8 cellular contexts compared by ENCODE assay signal in the genomic region with DNA sequence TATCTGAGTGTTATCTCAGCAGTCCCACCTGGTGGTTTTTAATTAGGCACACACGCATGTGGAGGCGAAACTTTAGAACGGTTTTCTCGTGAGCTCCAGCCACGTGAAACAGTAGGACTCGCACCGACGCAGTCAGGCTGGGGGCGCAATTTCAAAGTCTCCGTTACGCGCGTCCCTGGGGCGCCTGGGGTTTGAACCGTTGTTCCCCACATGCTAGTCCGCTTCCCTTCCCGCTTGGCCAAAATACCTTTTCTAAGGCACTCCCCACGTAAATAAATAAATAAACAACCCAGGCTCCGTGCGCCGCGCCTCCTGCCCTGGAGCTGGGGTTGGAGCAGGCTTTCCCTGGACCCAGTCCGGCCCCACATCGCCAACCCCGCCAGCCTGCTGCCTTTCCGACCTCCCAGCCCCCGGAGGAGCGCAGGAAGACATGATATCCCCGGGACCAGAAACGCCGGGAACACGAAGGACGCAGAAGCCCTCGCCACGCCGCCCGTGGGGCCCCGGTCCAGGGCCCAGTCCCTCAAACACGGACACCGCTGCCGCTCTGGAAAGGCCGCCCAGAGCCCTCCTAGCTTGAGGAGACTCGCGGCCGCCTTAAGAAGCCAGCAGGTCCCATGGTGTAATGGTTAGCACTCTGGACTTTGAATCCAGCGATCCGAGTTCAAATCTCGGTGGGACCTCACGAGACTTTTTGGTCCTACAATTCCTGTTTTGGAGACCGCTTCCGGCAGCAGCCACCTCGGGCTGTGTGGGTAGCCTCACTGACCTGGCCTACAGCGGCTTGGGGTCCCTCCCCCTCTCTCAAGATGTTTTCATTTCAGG. TPM values are rescaled to one million over a fixed set of nuclear protein-coding genes. Genes with fewer than 3 reads are reported as not detected.
DNase-seq lines count a peak whose midpoint lies in the region; ATAC-seq and TF ChIP-seq lines count a peak whose summit lies in the region.

No MANE protein-coding gene starts in this region.

- peak overlapping the region; percentile 82 for H2AFZ ChIP-seq in OCI-LY1 (ENCODE audit: low read length)

- peak overlapping the region; percentile 83 for H3K4me2 ChIP-seq in OCI-LY1 (ENCODE audit: low read length)

- peak; percentile 99 for DNase-seq in DMS 273 (lab: John Stamatoyannopoulos, UW; ENCODE audit: unreplicated experiment)
- DNase-seq in HuH-7 (ENCODE audit: low spot score), result peak; percentile 68
- peak; percentile 95 for DNase-seq in activated T-cell treated with anti-CD3 and anti-CD28 coated beads for 1 hour (ENCODE audit: low read depth)
- peak; percentile 59 for DNase-seq in epithelial cell of prostate (ENCODE audit: low read depth, low spot score)
- peak; percentile 92 to 97 (median 95) for DNase-seq in mucosa of descending colon
- DNase-seq in stimulated activated CD8-positive, alpha-beta memory T cell treated with anti-CD3 and anti-CD28 coated beads, Interleukin-4, amount 100 ng/mL, for 24 hours (ENCODE audit: low read depth), result peak; percentile 68

- no peaks in the 10 kb centered on the region for H3K27me3 ChIP-seq in OCI-LY1 (ENCODE audit: insufficient read depth, low read length)

- intact Hi-C loops in mucosa of descending colon (cut with DNase I, micrococcal nuclease), result no loop called here

- TF ChIP-seq CTCF in OCI-LY1 (IDR thresholded peaks at IDR 0.05; ENCODE audit: low read length), result peak; percentile 53; the same call in 1 of the 2 replicates
- no peak for TF ChIP-seq CTCF in mucosa of descending colon (IDR thresholded peaks at IDR 0.05)

- H3K9ac ChIP-seq in OCI-LY1 (ENCODE audit: low read length), result peak overlapping the region; percentile 96

- no peaks in the 10 kb centered on the region for H4K20me1 ChIP-seq in OCI-LY1 (ENCODE audit: insufficient read depth, low read length)

- no peaks in the 10 kb centered on the region for H3K9me2 ChIP-seq in OCI-LY1 (ENCODE audit: low read depth, low read length)

- H3F3A ChIP-seq in OCI-LY1 (ENCODE audit: insufficient read depth, low read length), result no peaks in the 10 kb centered on the region

- H3K4me3 ChIP-seq in OCI-LY1 (ENCODE audit: low read depth, low read length, poor library complexity, severe bottlenecking) (peak overlapping the region; percentile 82), mucosa of descending colon (peak overlapping the region; percentile 52)

- no peaks in the 10 kb centered on the region for H3K36me3 ChIP-seq in OCI-LY1 (ENCODE audit: insufficient read depth, low read length)
- H3K36me3 ChIP-seq in mucosa of descending colon (ENCODE audit: low read depth), result no peaks in the 10 kb centered on the region

- H3K79me2 ChIP-seq in OCI-LY1 (ENCODE audit: insufficient read depth, low read length), result no peaks in the 10 kb centered on the region

- H3K9me3 ChIP-seq in OCI-LY1 (ENCODE audit: low read length) (no peaks in the 10 kb centered on the region), mucosa of descending colon (no peaks in the 10 kb centered on the region)

- ATAC-seq in GM21528 (IDR thresholded peaks at IDR 0.05; ENCODE audit: low FRiP score, unreplicated experiment) (peak; percentile 51), mucosa of descending colon (peak; percentile 82)

- H3K4me1 ChIP-seq in OCI-LY1 (ENCODE audit: insufficient read depth, low read length, severe bottlenecking) (peaks cover 23% of the 10 kb centered on the region), mucosa of descending colon (ENCODE audit: low read depth) (peaks cover 3% of the 10 kb centered on the region)

- H3K27ac ChIP-seq in OCI-LY1 (ENCODE audit: low read depth, low read length, poor library complexity, severe bottlenecking) (peak overlapping the region; percentile 97), epithelial cell of prostate (peak overlapping the region; percentile 84)

RNA-seq across cellular contexts. Expression of gene GNGT2, which starts 18.2 kb away (rescaled TPM):
- total RNA-seq in mucosa of descending colon, result 1 to 10 TPM in 1 of 3 donors, under 1 TPM in 2; 0.89 to 1.7 (median 0.96) TPM

RNA-seq across cellular contexts. Expression of gene ABI3, which starts 18.4 kb away (rescaled TPM):
- 10 to 100 TPM in 1 of 3 donors, 1 to 10 TPM in 2; 5.9 to 10.6 (median 7.2) TPM for total RNA-seq in mucosa of descending colon

RNA-seq across cellular contexts. Expression of gene PHOSPHO1, which starts 38.5 kb away (rescaled TPM):
- total RNA-seq in mucosa of descending colon, result under 1 TPM in 1 of 3 donors, not detected in 2; 0.25 TPM

RNA-seq across cellular contexts. Expression of gene B4GALNT2, which starts 59.6 kb away (rescaled TPM):
- 100 to 1,000 TPM in 1 of 3 donors, 10 to 100 TPM in 2; 23.6 to 138 (median 31.7) TPM for total RNA-seq in mucosa of descending colon

Comparison
In these comparisons a context has a peak if more than half of its experiments do, and no peak if none do; other contexts are left out.
1. Peak in every context shown above with its lines: DNase-seq, ATAC-seq, H3K4me3 ChIP-seq and H3K27ac ChIP-seq.